ENCODE assay signal across 13 cellular contexts in the genomic region with DNA sequence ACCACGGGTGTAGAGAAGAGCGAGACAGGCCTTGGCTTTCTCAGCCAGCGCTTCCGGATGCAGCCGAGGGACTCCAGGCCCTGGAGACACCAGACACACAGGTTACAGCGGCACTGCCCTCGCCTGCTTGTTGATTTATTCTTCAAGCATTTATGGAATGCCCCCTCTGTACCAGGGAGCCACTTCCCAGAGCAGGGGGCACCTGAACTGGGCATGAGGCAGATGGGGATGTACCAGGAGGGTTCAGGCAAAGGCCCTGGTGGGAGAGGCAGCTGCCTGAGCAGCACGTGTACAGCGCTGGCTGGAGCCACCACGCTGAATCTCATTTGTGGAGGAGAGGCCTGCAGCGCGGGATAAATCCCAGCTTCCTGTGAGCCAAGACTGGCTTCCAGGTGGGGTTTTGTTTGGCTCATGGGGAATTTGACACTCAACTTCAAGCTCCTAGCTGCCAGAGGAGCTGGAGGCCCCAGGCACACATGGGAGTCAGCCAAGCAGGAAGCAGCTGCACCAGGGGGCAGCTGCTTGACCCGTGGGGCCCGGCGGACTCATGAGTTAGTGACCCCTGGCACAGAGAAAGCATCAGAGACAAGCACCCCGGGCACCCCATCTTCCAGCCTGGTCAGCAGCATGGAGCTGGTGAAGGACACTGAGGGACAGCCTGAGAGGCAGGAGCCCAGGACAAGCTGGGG. TPM values are rescaled to one million over a fixed set of nuclear protein-coding genes. Genes with fewer than 3 reads are reported as not detected.
DNase-seq lines count a peak whose midpoint lies in the region; ATAC-seq and TF ChIP-seq lines count a peak whose summit lies in the region.
"Had no signal": no experiment of that assay in that cellular context is flagged by ENCODE, and none has a peak within 500 bp of the region (broad histone marks: within the 10 kb centered on the region; RNA-seq: fewer than 3 reads in every experiment).

No MANE protein-coding gene starts in this region.

- no peak overlapping the region for H3K4me3 ChIP-seq in BLaER1
- H3K4me3 ChIP-seq: K562 had no signal

- H3K4me1 ChIP-seq in BLaER1 = peaks cover 66% of the 10 kb centered on the region

- H3K36me3 ChIP-seq in BLaER1 = peaks cover 83% of the 10 kb centered on the region

- ATAC-seq in HG02973 (IDR thresholded peaks at IDR 0.05; ENCODE audit: unreplicated experiment) (no peak), omental fat pad (ENCODE audit: low FRiP score) (no peak), HG03097 (IDR thresholded peaks at IDR 0.05; ENCODE audit: low FRiP score, unreplicated experiment) (no peak)
- ATAC-seq: K562; PC-3; stimulated activated naive CD8-positive, alpha-beta T cell treated with anti-CD3 and anti-CD28 coated beads, Interleukin-15, Interleukin-2, amounts not matched to agents 100 U/mL and 50 U/mL, for 24 hours had no signal

- H4K20me1 ChIP-seq in BLaER1 = peaks cover 23% of the 10 kb centered on the region

- H3K36me3 Mint-ChIP-seq in nephron progenitor cell (ENCODE audit: low read depth) = peaks cover 41% of the 10 kb centered on the region

- peak overlapping the region; percentile 55 for H3K4me2 ChIP-seq in BLaER1

- peak overlapping the region; percentile 44 for H3K4me3 Mint-ChIP-seq in nephron progenitor cell

- H3K27me3 Mint-ChIP-seq in nephron progenitor cell (ENCODE audit: low read depth, poor library complexity) = peaks cover 5% of the 10 kb centered on the region

- peak overlapping the region; percentile 97 for H3K27ac Mint-ChIP-seq in nephron progenitor cell

- H3K9me3 ChIP-seq in BLaER1 = no peaks in the 10 kb centered on the region

- H3K27ac ChIP-seq in BLaER1 (peak overlapping the region; percentile 50), cingulate gyrus (ENCODE audit: low read depth, low read length) (peak overlapping the region; percentile 8)

- TF ChIP-seq CTCF in nephron progenitor cell (IDR thresholded peaks at IDR 0.05) (no peak), omental fat pad (IDR thresholded peaks at IDR 0.05) (no peak)

- peak overlapping the region; percentile 11; the same call in 1 of the 2 replicates for H3K9ac ChIP-seq in BLaER1

- H3K4me1 Mint-ChIP-seq in nephron progenitor cell = peaks cover 41% of the 10 kb centered on the region

- peaks cover 1% of the 10 kb centered on the region for H3K9me3 Mint-ChIP-seq in nephron progenitor cell

- DNase-seq in NCI-H2029 (lab: John Stamatoyannopoulos, UW) (peak; percentile 85), nephron progenitor cell (peak; percentile 46), omental fat pad (ENCODE audit: low spot score) (no peak), medulla oblongata (ENCODE audit: extremely low spot score) (no peak)
- DNase-seq: activated CD4-positive, alpha-beta T cell treated with anti-CD3 and anti-CD28 coated beads, Interleukin-2, amount 50 U/mL, for 4 hours; PC-3; stimulated activated CD4-positive, alpha-beta T cell treated with anti-CD3 and anti-CD28 coated beads, Interleukin-2, amount 100 ng/mL, for 24 hours; stimulated activated naive CD8-positive, alpha-beta T cell treated with anti-CD3 and anti-CD28 coated beads, Interleukin-15, Interleukin-2, amounts not matched to agents 100 U/mL and 50 U/mL, for 24 hours had no signal

- no peaks in the 10 kb centered on the region for H3K27me3 ChIP-seq in BLaER1

RNA-seq across cellular contexts. Expression of gene IL21R, which starts 59.7 kb away (rescaled TPM):
- total RNA-seq in omental fat pad = 1 to 10 TPM in 1 of 4 donors, under 1 TPM in 2, not detected in 1; 0.19 to 1.3 (median 0.25) TPM

Comparison
In these comparisons a context has a peak if more than half of its experiments do, and no peak if none do; other contexts are left out.
1. DNase-seq: peak in NCI-H2029 (single experiment) and nephron progenitor cell (single experiment); none in omental fat pad (single experiment) and medulla oblongata (single experiment).